In the genomic region with DNA sequence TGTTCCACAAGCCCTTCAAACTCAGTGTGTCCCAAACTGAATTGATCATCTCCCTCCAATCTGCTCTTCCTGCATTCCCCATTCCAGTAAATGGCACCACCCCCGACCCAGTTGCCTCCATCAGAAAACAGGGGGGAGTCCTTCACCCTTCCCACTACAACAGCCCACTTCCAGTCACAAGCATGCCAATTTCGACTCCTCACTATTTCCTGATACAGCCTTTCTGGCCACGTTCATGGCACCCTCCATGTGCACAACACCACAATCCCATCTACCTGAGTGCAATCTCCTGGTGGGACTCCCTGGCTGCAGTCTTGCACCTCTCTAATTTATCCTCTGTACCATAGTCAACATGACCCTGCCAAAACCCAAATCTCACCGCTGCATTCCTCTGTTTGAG, we compare ENCODE assay signal across 25 cellular contexts. TPM values are rescaled to one million over a fixed set of nuclear protein-coding genes. Genes with fewer than 3 reads are reported as not detected.
DNase-seq lines count a peak whose midpoint lies in the region; ATAC-seq and TF ChIP-seq lines count a peak whose summit lies in the region.
"Had no signal": no experiment of that assay in that cellular context is flagged by ENCODE, and none has a peak within 500 bp of the region (broad histone marks: within the 10 kb centered on the region; RNA-seq: fewer than 3 reads in every experiment).

No MANE protein-coding gene starts in this region.

- no peak overlapping the region for H2BK5ac ChIP-seq in H9 (ENCODE audit: insufficient read length, low read length)

- H2BK120ac ChIP-seq in H9 (ENCODE audit: low read depth, low read length, poor library complexity, severe bottlenecking): no peak overlapping the region

- H3K56ac ChIP-seq in H9 (ENCODE audit: insufficient read length, low read depth, low read length): no peak overlapping the region

- no peak overlapping the region for H3K27ac Mint-ChIP-seq in T-helper 2 cell treated with Interferon-gamma antibody and Interleukin-4, amounts not matched to agents 5 μg/mL and 100 μg/mL, for 36 hours
- H3K27ac Mint-ChIP-seq in CD4-positive, alpha-beta T cell: no peak overlapping the region
- peak overlapping the region; percentile 23 for H3K27ac Mint-ChIP-seq in central memory CD8-positive, alpha-beta T cell (ENCODE audit: low read depth)
- no peak overlapping the region for H3K27ac Mint-ChIP-seq in H9

- CTCF ChIA-PET in CD4-positive, alpha-beta T cell (lab: Charles Lee): interaction anchor here (1.2 kb wide), 1 partner anchor 27 kb away, joined by 4 read pairs; no protein-coding TSS in a partner anchor

- H4K20me1 ChIP-seq in H9 (ENCODE audit: control insufficient read depth, insufficient read depth, insufficient read length): no peaks in the 10 kb centered on the region

- H3K9ac ChIP-seq in H9 (ENCODE audit: extremely low read depth, insufficient read length, low read length): no peak overlapping the region

- DNase-seq in T-helper 2 cell treated with Interferon-gamma antibody and Interleukin-4, amounts not matched to agents 5 μg/mL and 100 μg/mL, for 36 hours (ENCODE audit: low spot score): no peak
- no peak for DNase-seq in T-helper 2 cell
- DNase-seq in CD4-positive, alpha-beta T cell: no peak
- no peak for DNase-seq in central memory CD8-positive, alpha-beta T cell (ENCODE audit: low spot score in 2 of 2)
- peak; percentile 53 for DNase-seq in posterior vena cava (ENCODE audit: low spot score)
- DNase-seq in DMS153 treated with DMSO at 0.1 percent for 48 hours (lab: John Stamatoyannopoulos, UW; ENCODE audit: unreplicated experiment): no peak
- DNase-seq in H9: no peak
- DNase-seq: 8988T; AML-193; C1 segment of cervical spinal cord; Calu3; CD8-positive, alpha-beta memory T cell; DMS153; EL; GF-D8; Kasumi-1; NCI-H1694; NCI-H2081; NCI-H2171; NCI-H345; NCI-H524; NCI-H774; NK-92 treated with Interleukin-12 subunit alpha and Interleukin-12 subunit beta, amount 100 ng/mL, for 24 hours; SHP77 treated with DMSO at 0.1 percent for 48 hours had no signal

- H3K9me3 Mint-ChIP-seq in T-helper 2 cell treated with Interferon-gamma antibody and Interleukin-4, amounts not matched to agents 5 μg/mL and 100 μg/mL, for 36 hours: no peaks in the 10 kb centered on the region
- peaks cover 2% of the 10 kb centered on the region for H3K9me3 Mint-ChIP-seq in CD4-positive, alpha-beta T cell
- no peaks in the 10 kb centered on the region for H3K9me3 Mint-ChIP-seq in central memory CD8-positive, alpha-beta T cell
- no peaks in the 10 kb centered on the region for H3K9me3 Mint-ChIP-seq in H9

- no peaks in the 10 kb centered on the region for H3K79me2 ChIP-seq in H9 (ENCODE audit: insufficient read depth, low read length)

- H3K4me1 ChIP-seq in H9 (ENCODE audit: insufficient read depth, low read length): no peaks in the 10 kb centered on the region

- intact Hi-C loops in CD4-positive, alpha-beta T cell (cut with DNase I, micrococcal nuclease): loop anchor here in 1 of 2 experiments (2.0 kb wide), 1 partner anchor 77 kb away; a partner anchor contains a TSS
- intact Hi-C loops in posterior vena cava (cut with DNase I): no loop called here

- peak overlapping the region; percentile 2 for H3K4me3 Mint-ChIP-seq in T-helper 2 cell treated with Interferon-gamma antibody and Interleukin-4, amounts not matched to agents 5 μg/mL and 100 μg/mL, for 36 hours
- H3K4me3 Mint-ChIP-seq in CD4-positive, alpha-beta T cell: peak overlapping the region; percentile 31
- H3K4me3 Mint-ChIP-seq in central memory CD8-positive, alpha-beta T cell: no peak overlapping the region
- no peak overlapping the region for H3K4me3 Mint-ChIP-seq in H9

- H2AFZ ChIP-seq in H9 (ENCODE audit: low read length): no peak overlapping the region

- POLR2A ChIA-PET in CD4-positive, alpha-beta T cell (lab: Charles Lee): no interaction called here

- H3K79me1 ChIP-seq in H9 (ENCODE audit: insufficient read depth, low read depth, low read length, poor library complexity, severe bottlenecking): no peaks in the 10 kb centered on the region

- no peaks in the 10 kb centered on the region for H3K36me3 Mint-ChIP-seq in T-helper 2 cell treated with Interferon-gamma antibody and Interleukin-4, amounts not matched to agents 5 μg/mL and 100 μg/mL, for 36 hours (ENCODE audit: low read depth)
- peaks cover 7% of the 10 kb centered on the region for H3K36me3 Mint-ChIP-seq in CD4-positive, alpha-beta T cell (ENCODE audit: low read depth)
- no peaks in the 10 kb centered on the region for H3K36me3 Mint-ChIP-seq in central memory CD8-positive, alpha-beta T cell (ENCODE audit: insufficient read depth)
- H3K36me3 Mint-ChIP-seq in H9 (ENCODE audit: insufficient read depth in 1 of 3, low read depth in 3 of 3): no peaks in the 10 kb centered on the region

- no peak overlapping the region for H4K8ac ChIP-seq in H9 (replicated peaks; ENCODE audit: insufficient read length, low read depth, low read length)

- no peak overlapping the region for H3K18ac ChIP-seq in H9 (ENCODE audit: insufficient read length, low read depth, low read length)

- H4K91ac ChIP-seq in H9 (ENCODE audit: insufficient read length, low read depth, low read length): no peak overlapping the region

- peaks cover 15% of the 10 kb centered on the region for H3K27me3 Mint-ChIP-seq in T-helper 2 cell treated with Interferon-gamma antibody and Interleukin-4, amounts not matched to agents 5 μg/mL and 100 μg/mL, for 36 hours (ENCODE audit: low read depth)
- peaks cover 4% of the 10 kb centered on the region for H3K27me3 Mint-ChIP-seq in CD4-positive, alpha-beta T cell
- H3K27me3 Mint-ChIP-seq in central memory CD8-positive, alpha-beta T cell: peaks cover 39% of the 10 kb centered on the region
- H3K27me3 Mint-ChIP-seq in H9 (ENCODE audit: low read depth): peaks cover 47% of the 10 kb centered on the region

- no peak overlapping the region for H3T11ph ChIP-seq in H9 (ENCODE audit: low read length)

- peaks cover 15% of the 10 kb centered on the region for H3K4me1 Mint-ChIP-seq in T-helper 2 cell treated with Interferon-gamma antibody and Interleukin-4, amounts not matched to agents 5 μg/mL and 100 μg/mL, for 36 hours (ENCODE audit: low read depth)
- peaks cover 50% of the 10 kb centered on the region for H3K4me1 Mint-ChIP-seq in CD4-positive, alpha-beta T cell (ENCODE audit: low read depth)
- H3K4me1 Mint-ChIP-seq in central memory CD8-positive, alpha-beta T cell: peaks cover 25% of the 10 kb centered on the region
- H3K4me1 Mint-ChIP-seq in H9: peaks cover 13 to 21% of the 10 kb centered on the region in 2 experiments

- H2BK12ac ChIP-seq in H9 (ENCODE audit: insufficient read length, low read depth, low read length): no peak overlapping the region

- H2BK15ac ChIP-seq in H9 (ENCODE audit: low read depth, low read length): no peak overlapping the region

- H4K5ac ChIP-seq in H9 (ENCODE audit: insufficient read length, low read depth, low read length): no peak overlapping the region

- peaks cover 7% of the 10 kb centered on the region for H3K9me3 ChIP-seq in CD4-positive, alpha-beta T cell (ENCODE audit: control insufficient read depth, low read length)
- no peaks in the 10 kb centered on the region for H3K9me3 ChIP-seq in H9 (ENCODE audit: control insufficient read depth, low read depth, low read length)

- no peak overlapping the region for H2AK5ac ChIP-seq in H9 (ENCODE audit: insufficient read length, low read length)

- no peak overlapping the region for H3K4me2 ChIP-seq in H9 (ENCODE audit: insufficient read depth, insufficient read length, low read length)

- H3K23me2 ChIP-seq in H9 (ENCODE audit: insufficient read length, low read depth, low read length, poor library complexity, severe bottlenecking): no peaks in the 10 kb centered on the region

- no peaks in the 10 kb centered on the region for H3K27me3 ChIP-seq in CD4-positive, alpha-beta T cell (ENCODE audit: control insufficient read depth, insufficient read depth, low read length)
- H3K27me3 ChIP-seq in H9 (ENCODE audit: insufficient read depth, low read length): no peaks in the 10 kb centered on the region

- no peak overlapping the region for H3K23ac ChIP-seq in H9 (ENCODE audit: insufficient read length, low read depth, low read length)

- no peak overlapping the region for H3K4ac ChIP-seq in H9 (ENCODE audit: low read depth, low read length)

- ATAC-seq in CD4-positive, alpha-beta T cell (ENCODE audit: poor library complexity): no peak
- no peak for ATAC-seq in central memory CD8-positive, alpha-beta T cell (replicated peaks; ENCODE audit: extremely low read depth, poor library complexity, severe bottlenecking)

- TF ChIP-seq CTCF in CD4-positive, alpha-beta T cell (IDR thresholded peaks at IDR 0.05): no peak
- no peak for TF ChIP-seq CTCF in H9 (conservative IDR thresholded peaks at IDR 0.05)

- no peak overlapping the region for H2BK20ac ChIP-seq in H9 (ENCODE audit: low read depth, low read length, poor library complexity, severe bottlenecking)

- no CpG with 5 or more reads among the region's 4 CpGs for WGBS in H9 (ENCODE audit: extremely low coverage, insufficient read length, low lambda C conversion rate)

- no peak overlapping the region for H3K27ac ChIP-seq in CD4-positive, alpha-beta T cell (ENCODE audit: low read depth, low read length)
- H3K27ac ChIP-seq in H9 (ENCODE audit: insufficient read length, low read depth, low read length): no peak overlapping the region
- H3K27ac ChIP-seq: RWPE1 had no signal

- H3K14ac ChIP-seq in H9 (ENCODE audit: insufficient read depth, low read length): no peak overlapping the region

RNA-seq across cellular contexts. Expression of a gene that starts 1.6 kb away (rescaled TPM):
- total RNA-seq in CD4-positive, alpha-beta T cell: 1 to 10 TPM; 1.9 to 2.7 TPM
- total RNA-seq in posterior vena cava (1 to 10 TPM; 5.9 to 8.3 TPM), H9 (2021) (8.3 and 8.9 TPM in 2 replicates)

RNA-seq across cellular contexts. Expression of a gene that starts 39.8 kb away (rescaled TPM):
- 100 to 1,000 TPM; 440 to 453 TPM for total RNA-seq in CD4-positive, alpha-beta T cell
- total RNA-seq in posterior vena cava (100 to 1,000 TPM; 229 to 246 TPM), H9 (2021) (12.0 and 12.1 TPM in 2 replicates)

RNA-seq across cellular contexts. Expression of a gene that starts 48.3 kb away (rescaled TPM):
- total RNA-seq in CD4-positive, alpha-beta T cell: 1 to 10 TPM; 4.2 to 4.6 TPM
- total RNA-seq in posterior vena cava (1 to 10 TPM; 8.3 to 8.4 TPM), H9 (2021) (7.8 and 8.1 TPM in 2 replicates)

Comparison
In these comparisons a context has a peak if more than half of its experiments do, and no peak if none do; other contexts are left out.
1. H3K4me3 Mint-ChIP-seq: peak in T-helper 2 cell treated with Interferon-gamma antibody and Interleukin-4, amounts not matched to agents 5 μg/mL and 100 μg/mL, for 36 hours (single experiment) and CD4-positive, alpha-beta T cell (single experiment); none in central memory CD8-positive, alpha-beta T cell (single experiment) and H9 (0 of 2).
2. RNA of a gene that starts 39.8 kb away (total RNA-seq): 440 to 453 TPM in CD4-positive, alpha-beta T cell and 229 to 246 TPM in posterior vena cava; 12.0 to 12.1 TPM in H9; every median in the first group is over 10 times any median in the second.